In the genomic region with DNA sequence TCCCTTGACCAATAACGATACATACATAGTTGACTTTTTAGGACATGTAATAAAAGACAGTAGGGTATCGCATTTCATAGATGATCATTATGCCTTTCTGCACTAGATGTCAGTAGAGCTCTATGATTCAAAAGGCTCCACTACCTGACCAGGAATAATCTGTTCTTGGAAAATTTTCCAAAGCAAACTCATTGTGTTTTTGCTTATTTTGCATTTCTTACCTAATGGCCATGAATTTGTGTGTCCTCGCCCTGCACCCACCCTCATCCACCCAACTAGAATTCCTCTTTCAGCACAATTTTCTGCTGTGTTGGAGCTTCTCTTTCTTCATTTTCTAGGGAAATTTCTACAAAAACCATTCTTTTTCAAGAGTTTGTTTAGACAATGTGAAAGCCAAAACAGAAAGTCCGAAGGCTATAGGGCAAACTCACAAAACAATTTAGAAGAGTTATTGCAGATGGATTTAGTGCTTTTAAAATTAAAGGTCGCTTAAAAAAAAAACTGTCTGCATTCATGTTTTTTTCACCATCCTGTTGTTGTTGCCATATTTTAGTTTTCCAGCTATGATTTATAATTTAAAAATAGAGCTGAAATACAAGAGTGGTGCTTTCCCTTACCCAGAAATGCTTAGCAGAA, we compare ENCODE assay signal across 8 cellular contexts.
DNase-seq lines count a peak whose midpoint lies in the region; ATAC-seq and FAIRE-seq lines count a peak whose summit lies in the region.

No MANE protein-coding gene starts in this region.

- H2BK15ac ChIP-seq in mesendoderm (replicated peaks; ENCODE audit: low read depth): no peak overlapping the region

- H3K4me1 ChIP-seq in mesendoderm (ENCODE audit: control insufficient read depth, low read depth, low read length) (no peaks in the 10 kb centered on the region), small intestine (ENCODE audit: control insufficient read depth in 2 of 2, insufficient read depth in 1 of 2, low read depth in 1 of 2, low read length in 1 of 2) (no peaks in the 10 kb centered on the region)

- H3K18ac ChIP-seq in mesendoderm (ENCODE audit: low read length): peak overlapping the region; percentile 51

- H2AK5ac ChIP-seq in mesendoderm (ENCODE audit: low read length): no peak overlapping the region

- no peak overlapping the region for H3K27ac ChIP-seq in mesendoderm (ENCODE audit: low read depth, low read length)
- no peak overlapping the region for H3K27ac ChIP-seq in small intestine (ENCODE audit: low read depth in 1 of 2, low read length in 1 of 2)

- H3K4ac ChIP-seq in mesendoderm (ENCODE audit: low read depth, low read length): no peak overlapping the region

- no peak overlapping the region for H3K9ac ChIP-seq in mesendoderm (ENCODE audit: low read length)

- H3K36me3 ChIP-seq in mesendoderm (ENCODE audit: control insufficient read depth, insufficient read depth, low read length) (no peaks in the 10 kb centered on the region), small intestine (ENCODE audit: control insufficient read depth in 2 of 2, insufficient read depth in 2 of 2, low read length in 2 of 2) (no peaks in the 10 kb centered on the region)

- no peak for FAIRE-seq in small intestine (lab: Jason Lieb, UNC)

- WGBS in mesendoderm (ENCODE audit: extremely low coverage, insufficient coverage, low lambda C conversion rate): no CpG with 5 or more reads among the region's 5 CpGs
- WGBS in small intestine, 3 donors: 30 to 34% (median 30%) methylated on average over 5 of the region's 5 CpGs

- no peaks in the 10 kb centered on the region for H3K27me3 ChIP-seq in mesendoderm (ENCODE audit: insufficient read depth, low read length, poor library complexity)
- peaks cover 0 to 2% of the 10 kb centered on the region in 2 donors for H3K27me3 ChIP-seq in small intestine (ENCODE audit: control insufficient read depth in 2 of 2, insufficient read depth in 2 of 2, low read length in 2 of 2)

- no peak overlapping the region for H3K23ac ChIP-seq in mesendoderm (ENCODE audit: low read length)

- ATAC-seq in GM21529 (IDR thresholded peaks at IDR 0.05; ENCODE audit: unreplicated experiment): no peak

- H4K5ac ChIP-seq in mesendoderm (ENCODE audit: low read length): no peak overlapping the region

- H3K56ac ChIP-seq in mesendoderm (ENCODE audit: low read length): no peak overlapping the region

- H3K79me2 ChIP-seq in mesendoderm (ENCODE audit: control insufficient read depth, insufficient read depth, low read length): no peaks in the 10 kb centered on the region

- H4K8ac ChIP-seq in mesendoderm (ENCODE audit: low read depth, low read length): no peak overlapping the region

- no peaks in the 10 kb centered on the region for H3K9me3 ChIP-seq in small intestine (ENCODE audit: control insufficient read depth, low read depth)

- H3K4me3 ChIP-seq in mesendoderm (ENCODE audit: low read length) (no peak overlapping the region), small intestine (ENCODE audit: low read depth in 1 of 2, low read length in 2 of 2) (no peak overlapping the region)

- H3K79me1 ChIP-seq in mesendoderm (ENCODE audit: low read length): no peaks in the 10 kb centered on the region

- DNase-seq in ELR (ENCODE audit: low read depth): peak; percentile 38
- DNase-seq in NCI-H2227 treated with DMSO at 0.1 percent for 48 hours (lab: John Stamatoyannopoulos, UW): peak; percentile 27
- DNase-seq in dermis blood vessel endothelial cell: peak; percentile 40
- peak; percentile 60 for DNase-seq in mesendoderm
- no peak for DNase-seq in mesenteric fat pad (ENCODE audit: low spot score)
- DNase-seq in RPMI8226: no peak
- no peak for DNase-seq in small intestine

- no peak overlapping the region for H3K4me2 ChIP-seq in mesendoderm (ENCODE audit: low read length)

- no peak overlapping the region for H2BK120ac ChIP-seq in mesendoderm (ENCODE audit: low read depth, low read length)

- no peak overlapping the region for H2BK5ac ChIP-seq in mesendoderm (ENCODE audit: low read length)

Comparison
In these comparisons a context has a peak if more than half of its experiments do, and no peak if none do; other contexts are left out.
1. DNase-seq: peak in ELR (single experiment), NCI-H2227 treated with DMSO at 0.1 percent for 48 hours (single experiment), dermis blood vessel endothelial cell (single experiment) and mesendoderm (single experiment); none in mesenteric fat pad (single experiment), RPMI8226 (single experiment) and small intestine (single experiment).